9 cellular contexts compared by ENCODE assay signal in the genomic region with DNA sequence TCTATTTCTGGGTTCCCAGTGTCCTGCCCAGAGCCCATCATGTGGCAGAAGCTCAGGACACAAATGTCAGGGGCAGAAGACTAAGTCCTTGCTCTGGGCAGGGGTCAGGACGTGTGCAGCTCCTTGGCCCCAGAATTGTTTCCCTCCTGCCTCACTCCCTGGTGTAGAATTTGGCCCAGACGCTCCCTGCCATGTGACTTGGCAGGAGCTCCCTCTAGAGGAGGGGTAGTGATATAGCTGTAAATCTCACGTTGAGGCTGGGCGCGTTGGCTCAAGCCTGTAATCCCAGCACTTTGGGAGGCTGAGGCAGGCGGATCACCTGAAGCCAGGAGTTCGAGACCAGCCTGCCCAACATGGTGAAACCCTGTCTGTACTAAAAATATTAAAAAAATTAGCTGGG.
DNase-seq lines count a peak whose midpoint lies in the region; ATAC-seq, FAIRE-seq and TF ChIP-seq lines count a peak whose summit lies in the region.
"Had no signal": no experiment of that assay in that cellular context is flagged by ENCODE, and none has a peak within 500 bp of the region (broad histone marks: within the 10 kb centered on the region; RNA-seq: fewer than 3 reads in every experiment).

No MANE protein-coding gene starts in this region.

- no peak for ATAC-seq in activated CD4-positive, CD25-positive, alpha-beta regulatory T cell treated with anti-CD3 and anti-CD28 coated beads, Interleukin-2, amount 50 U/mL, for 24 hours
- no peak for ATAC-seq in HG03565 (IDR thresholded peaks at IDR 0.05; ENCODE audit: unreplicated experiment)
- ATAC-seq: stimulated activated memory B cell treated with anti-CD40 and anti-IgM and Interleukin-4, amounts not matched to agents 10 μg/mL and 1 μg/mL and 100 μg/mL, for 72 hours had no signal

- H3K9ac ChIP-seq in keratinocyte (ENCODE audit: control insufficient read depth, extremely low read depth, insufficient read depth, low read length): no peak overlapping the region

- no peak overlapping the region for H3K4me3 ChIP-seq in keratinocyte (ENCODE audit: control insufficient read depth in 2 of 3, extremely low read depth in 1 of 3, insufficient read depth in 2 of 3, low read depth in 1 of 3, low read length in 3 of 3)

- no peaks in the 10 kb centered on the region for H4K20me1 ChIP-seq in keratinocyte (ENCODE audit: control insufficient read depth, extremely low read depth, insufficient read depth, low read length)

- H3K9me1 ChIP-seq in keratinocyte (ENCODE audit: control insufficient read depth, extremely low read depth, insufficient read depth, low read length): no peaks in the 10 kb centered on the region

- no peaks in the 10 kb centered on the region for H3K9me3 ChIP-seq in keratinocyte (ENCODE audit: control insufficient read depth, low read depth, low read length)

- no peaks in the 10 kb centered on the region for H3K27me3 ChIP-seq in keratinocyte (ENCODE audit: control insufficient read depth, extremely low read depth, insufficient read depth, low read length)

- DNase-seq in COLO668 (lab: John Stamatoyannopoulos, UW; ENCODE audit: unreplicated experiment) (peak; percentile 33), GM13977 (ENCODE audit: low spot score) (peak; percentile 47), SK-MEL-5 (ENCODE audit: low read depth, low spot score) (peak; percentile 38), keratinocyte (ENCODE audit: low read depth, low spot score) (no peak), dedifferentiated amniotic fluid mesenchymal stem cell (ENCODE audit: extremely low spot score) (no peak), HPDE6-E6E7 (ENCODE audit: extremely low spot score) (no peak)

- H3K27ac ChIP-seq in keratinocyte (ENCODE audit: control insufficient read depth, insufficient read depth, low read length): no peak overlapping the region

- no peak for FAIRE-seq in keratinocyte (lab: Jason Lieb, UNC)

- no peaks in the 10 kb centered on the region for H3K79me2 ChIP-seq in keratinocyte (ENCODE audit: control insufficient read depth, insufficient read depth, low read length)

- in situ Hi-C loops in GM13977 (cut with MboI; ENCODE audit: low pct_unique_long_range_greater_than_20kb, low sequenced_read_pairs, unreplicated experiment): no loop called here
- in situ Hi-C loops in SK-MEL-5 (cut with HindIII; ENCODE audit: low pct_unique_long_range_greater_than_20kb, low sequenced_read_pairs): no loop called here

- dilution Hi-C loops in keratinocyte (cut with MboI; ENCODE audit: extremely low pct_ligation_motif_present, low sequenced_read_pairs): no loop called here

- no peaks in the 10 kb centered on the region for H3K4me1 ChIP-seq in keratinocyte (ENCODE audit: control insufficient read depth, extremely low read depth, insufficient read depth, low read length)

- no peak overlapping the region for H3K4me2 ChIP-seq in keratinocyte (ENCODE audit: control insufficient read depth, extremely low read depth, insufficient read depth, low read depth, low read length)

- H2AFZ ChIP-seq in keratinocyte (ENCODE audit: control insufficient read depth, low read length): no peak overlapping the region

- TF ChIP-seq CTCF in GM13977 (IDR thresholded peaks at IDR 0.05; ENCODE audit: extremely low read depth, insufficient read depth, missing control alignments) (peak; percentile 59), keratinocyte (optimal IDR thresholded peaks at IDR 0.05 in 1 of 3, IDR thresholded peaks at IDR 0.05 in 1 of 3, conservative IDR thresholded peaks at IDR 0.05 in 1 of 3; ENCODE audit: extremely low read depth in 1 of 3, insufficient read depth in 2 of 3, low read length in 3 of 3) (peak; percentile 49 to 76 (median 66))

- H3K36me3 ChIP-seq in keratinocyte (ENCODE audit: control insufficient read depth in 2 of 2, extremely low read depth in 1 of 2, insufficient read depth in 2 of 2, low read length in 2 of 2): no peaks in the 10 kb centered on the region

Comparison
In these comparisons a context has a peak if more than half of its experiments do, and no peak if none do; other contexts are left out.
1. DNase-seq: peak in COLO668 (single experiment), GM13977 (single experiment) and SK-MEL-5 (single experiment); none in keratinocyte (single experiment), dedifferentiated amniotic fluid mesenchymal stem cell (single experiment) and HPDE6-E6E7 (single experiment).